15 cellular contexts compared by ENCODE assay signal in the genomic region with DNA sequence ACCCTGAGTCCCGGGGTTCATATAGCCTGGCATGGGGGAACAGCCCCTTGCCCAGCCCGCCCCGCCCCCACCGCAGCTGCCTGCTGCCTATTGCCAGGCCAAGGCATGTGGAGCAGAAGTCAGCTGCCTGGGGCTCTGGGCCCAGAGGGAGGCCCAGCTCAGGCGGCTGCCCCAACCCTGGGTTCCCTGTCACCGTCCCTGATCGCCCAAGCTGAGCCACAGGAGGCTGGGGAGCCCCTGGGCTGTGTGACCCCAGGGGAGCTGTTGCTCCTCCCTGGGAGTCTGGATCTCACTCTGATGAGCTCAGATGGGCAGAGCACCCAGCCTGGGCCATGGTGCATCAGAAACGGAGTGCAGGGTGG. TPM values are rescaled to one million over a fixed set of nuclear protein-coding genes. Genes with fewer than 3 reads are reported as not detected.
DNase-seq lines count a peak whose midpoint lies in the region; ATAC-seq, FAIRE-seq and TF ChIP-seq lines count a peak whose summit lies in the region.
"Had no signal": no experiment of that assay in that cellular context is flagged by ENCODE, and none has a peak within 500 bp of the region (broad histone marks: within the 10 kb centered on the region; RNA-seq: fewer than 3 reads in every experiment).

No MANE protein-coding gene starts in this region.

- ATAC-seq in psoas muscle = peak; percentile 73 to 77 (median 74)
- ATAC-seq in HG03521 (IDR thresholded peaks at IDR 0.05; ENCODE audit: unreplicated experiment) = no peak
- ATAC-seq: activated CD4-positive, CD25-positive, alpha-beta regulatory T cell treated with anti-CD3 and anti-CD28 coated beads, Interleukin-2, amount 50 U/mL, for 24 hours had no signal

- FAIRE-seq in H54 (lab: Jason Lieb, UNC) (no peak), GM12892 (lab: Jason Lieb, UNC) (no peak)

- H3K36me3 ChIP-seq in psoas muscle (ENCODE audit: insufficient read depth in 1 of 2, low read depth in 1 of 2) = peaks cover 0 to 42% of the 10 kb centered on the region in 2 donors
- H3K36me3 ChIP-seq: MG63 had no signal

- H3K4me1 ChIP-seq in psoas muscle = peaks cover 47% of the 10 kb centered on the region

- H3K9me3 ChIP-seq in psoas muscle = no peaks in the 10 kb centered on the region
- H3K9me3 ChIP-seq: MG63 had no signal

- DNase-seq in H54 (ENCODE audit: insufficient read length, low spot score) (peak; percentile 58), fibroblast of gingiva (ENCODE audit: low read depth) (peak; percentile 61), psoas muscle (peak; percentile 69 to 89), GM12892 (ENCODE audit: insufficient read length) (no peak), DMS79 treated with DMSO at 0.1 percent for 48 hours (lab: John Stamatoyannopoulos, UW) (no peak)
- DNase-seq: CD8-positive, alpha-beta memory T cell; effector CD8-positive, alpha-beta T cell; MG63; NCI-H187; SIG-M5; stimulated activated naive CD4-positive, alpha-beta T cell had no signal

- no peaks in the 10 kb centered on the region for H3K27me3 ChIP-seq in psoas muscle (ENCODE audit: insufficient read depth in 3 of 3, low read length in 2 of 3)
- H3K27me3 ChIP-seq: MG63 had no signal

- 16 to 40% (median 27%) methylated on average over 7 to 8 of the region's 8 CpGs for WGBS in psoas muscle, 3 donors

- intact Hi-C loops in psoas muscle (cut with DNase I) = no loop called here

- H3K4me3 ChIP-seq in psoas muscle = peak overlapping the region; percentile 62
- H3K4me3 ChIP-seq: MG63 had no signal

- no peak for TF ChIP-seq CTCF in psoas muscle (IDR thresholded peaks at IDR 0.05)

- TF ChIP-seq POLR2A in H54 (IDR thresholded peaks at IDR 0.05; ENCODE audit: low read depth, low read length) (no peak), GM12892 (IDR thresholded peaks at IDR 0.05; ENCODE audit: low read depth, low read length) (no peak)

- peak overlapping the region; percentile 94 for H3K27ac ChIP-seq in psoas muscle

RNA-seq across cellular contexts. Expression of a gene that starts 1.4 kb away (rescaled TPM):
- total RNA-seq in psoas muscle = 100 to 1,000 TPM; 115 to 309 (median 183) TPM
- 10 to 100 TPM; 29.0 to 97.8 (median 50.4) TPM for polyA plus RNA-seq in psoas muscle
- polyA plus RNA-seq in GM12892 (2012; ENCODE audit: missing spikeins) = 0.51 TPM
- total RNA-seq: activated CD8-positive, alpha-beta memory T cell treated with anti-CD3 and anti-CD28 coated beads for 36 hours; osteocyte had no signal

RNA-seq across cellular contexts. Expression of a gene that starts 18.1 kb away (rescaled TPM):
- 100 to 1,000 TPM in 2 of 4 donors, 10 to 100 TPM in 2; 61.7 to 143 (median 118) TPM for total RNA-seq in psoas muscle
- 10 to 100 TPM; 14.5 to 96.8 (median 22.8) TPM for polyA plus RNA-seq in psoas muscle
- 0.32 TPM for polyA plus RNA-seq in GM12892 (2012; ENCODE audit: missing spikeins)
- total RNA-seq: activated CD8-positive, alpha-beta memory T cell treated with anti-CD3 and anti-CD28 coated beads for 36 hours; CD8-positive, alpha-beta memory T cell; osteocyte had no signal

RNA-seq across cellular contexts. Expression of a gene that starts 22.9 kb away (rescaled TPM):
- total RNA-seq in psoas muscle = 1 to 10 TPM in 1 of 4 donors, under 1 TPM in 2, not detected in 1; 0.42 to 1.8 (median 0.53) TPM
- polyA plus RNA-seq in psoas muscle = under 1 TPM; 0.09 to 0.42 (median 0.15) TPM
- 2.8 TPM for polyA plus RNA-seq in GM12892 (2012; ENCODE audit: missing spikeins)
- total RNA-seq: CD8-positive, alpha-beta memory T cell; osteocyte had no signal

RNA-seq across cellular contexts. Expression of a gene that starts 42.6 kb away (rescaled TPM):
- total RNA-seq in psoas muscle = 10 to 100 TPM in 2 of 4 donors, 1 to 10 TPM in 2; 6.2 to 11.7 (median 10.0) TPM
- polyA plus RNA-seq in psoas muscle = 1 to 10 TPM; 2.3 to 7.1 (median 5.6) TPM
- polyA plus RNA-seq in GM12892 (2012; ENCODE audit: missing spikeins) = not detected
- total RNA-seq: activated CD8-positive, alpha-beta memory T cell treated with anti-CD3 and anti-CD28 coated beads for 36 hours had no signal
- polyA plus RNA-seq: CD8-positive, alpha-beta memory T cell had no signal

RNA-seq across cellular contexts. Expression of a gene that starts 44.8 kb away (rescaled TPM):
- 10 to 100 TPM; 32.3 to 47.7 (median 39.5) TPM for total RNA-seq in psoas muscle
- 10 to 100 TPM; 33.4 to 56.4 (median 51.3) TPM for polyA plus RNA-seq in psoas muscle
- 15.9 TPM for polyA plus RNA-seq in GM12892 (2012; ENCODE audit: missing spikeins)

Comparison
In these comparisons a context has a peak if more than half of its experiments do, and no peak if none do; other contexts are left out.
1. DNase-seq: peak in H54 (single experiment), fibroblast of gingiva (single experiment) and psoas muscle (2 of 2); none in GM12892 (single experiment) and DMS79 treated with DMSO at 0.1 percent for 48 hours (single experiment).